Comparison of ENCODE assay signal across 1 cellular context in genomic region chr18:62420513-62421209, GRCh38.
TF ChIP-seq lines count a peak whose summit lies in the region.

No MANE protein-coding gene starts in this region.

TF ChIP-seq in HepG2, 621 proteins besides CTCF, POLR2A, EP300 and RAD21 (continued from another document and continues in another):
- TF ChIP-seq, protein P1, sequence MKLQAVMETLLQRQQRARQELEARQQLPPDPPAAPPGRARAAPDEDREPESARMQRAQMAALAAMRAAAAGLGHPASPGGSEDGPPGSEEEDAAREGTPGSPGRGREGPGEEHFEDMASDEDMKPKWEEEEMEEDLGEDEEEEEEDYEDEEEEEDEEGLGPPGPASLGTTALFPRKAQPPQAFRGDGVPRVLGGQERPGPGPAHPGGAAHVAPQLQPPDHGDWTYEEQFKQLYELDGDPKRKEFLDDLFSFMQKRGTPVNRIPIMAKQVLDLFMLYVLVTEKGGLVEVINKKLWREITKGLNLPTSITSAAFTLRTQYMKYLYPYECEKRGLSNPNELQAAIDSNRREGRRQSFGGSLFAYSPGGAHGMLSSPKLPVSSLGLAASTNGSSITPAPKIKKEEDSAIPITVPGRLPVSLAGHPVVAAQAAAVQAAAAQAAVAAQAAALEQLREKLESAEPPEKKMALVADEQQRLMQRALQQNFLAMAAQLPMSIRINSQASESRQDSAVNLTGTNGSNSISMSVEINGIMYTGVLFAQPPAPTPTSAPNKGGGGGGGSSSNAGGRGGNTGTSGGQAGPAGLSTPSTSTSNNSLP (IDR thresholded peaks at IDR 0.05; ENCODE audit: low read depth, low read length): 0 out of 2 replicates have a peak, but pooled peaks have one; percentile 32
- no peak; the same call in 1 of the 2 replicates for TF ChIP-seq MIXL1 (CRISPR knock-in tag; IDR thresholded peaks at IDR 0.05)
- TF ChIP-seq, protein P2, sequence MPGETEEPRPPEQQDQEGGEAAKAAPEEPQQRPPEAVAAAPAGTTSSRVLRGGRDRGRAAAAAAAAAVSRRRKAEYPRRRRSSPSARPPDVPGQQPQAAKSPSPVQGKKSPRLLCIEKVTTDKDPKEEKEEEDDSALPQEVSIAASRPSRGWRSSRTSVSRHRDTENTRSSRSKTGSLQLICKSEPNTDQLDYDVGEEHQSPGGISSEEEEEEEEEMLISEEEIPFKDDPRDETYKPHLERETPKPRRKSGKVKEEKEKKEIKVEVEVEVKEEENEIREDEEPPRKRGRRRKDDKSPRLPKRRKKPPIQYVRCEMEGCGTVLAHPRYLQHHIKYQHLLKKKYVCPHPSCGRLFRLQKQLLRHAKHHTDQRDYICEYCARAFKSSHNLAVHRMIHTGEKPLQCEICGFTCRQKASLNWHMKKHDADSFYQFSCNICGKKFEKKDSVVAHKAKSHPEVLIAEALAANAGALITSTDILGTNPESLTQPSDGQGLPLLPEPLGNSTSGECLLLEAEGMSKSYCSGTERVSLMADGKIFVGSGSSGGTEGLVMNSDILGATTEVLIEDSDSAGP (CRISPR knock-in tag; IDR thresholded peaks at IDR 0.05; ENCODE audit: borderline replicate concordance): peak; percentile 53; the same call in 1 of the 2 replicates
- TF ChIP-seq FOSL2 (CRISPR knock-in tag; IDR thresholded peaks at IDR 0.05): peak; percentile 96
- TF ChIP-seq PHF20 (CRISPR knock-in tag; IDR thresholded peaks at IDR 0.05): no peak
- peak; percentile 74; the same call in 1 of the 2 replicates for TF ChIP-seq JUN (CRISPR knock-in tag; IDR thresholded peaks at IDR 0.05)
- TF ChIP-seq SNRNP70 (IDR thresholded peaks at IDR 0.05; ENCODE audit: low read depth, low read length): no peak
- peak; percentile 29 for TF ChIP-seq HNF4A (CRISPR knock-in tag; IDR thresholded peaks at IDR 0.05)
- TF ChIP-seq, protein P3, sequence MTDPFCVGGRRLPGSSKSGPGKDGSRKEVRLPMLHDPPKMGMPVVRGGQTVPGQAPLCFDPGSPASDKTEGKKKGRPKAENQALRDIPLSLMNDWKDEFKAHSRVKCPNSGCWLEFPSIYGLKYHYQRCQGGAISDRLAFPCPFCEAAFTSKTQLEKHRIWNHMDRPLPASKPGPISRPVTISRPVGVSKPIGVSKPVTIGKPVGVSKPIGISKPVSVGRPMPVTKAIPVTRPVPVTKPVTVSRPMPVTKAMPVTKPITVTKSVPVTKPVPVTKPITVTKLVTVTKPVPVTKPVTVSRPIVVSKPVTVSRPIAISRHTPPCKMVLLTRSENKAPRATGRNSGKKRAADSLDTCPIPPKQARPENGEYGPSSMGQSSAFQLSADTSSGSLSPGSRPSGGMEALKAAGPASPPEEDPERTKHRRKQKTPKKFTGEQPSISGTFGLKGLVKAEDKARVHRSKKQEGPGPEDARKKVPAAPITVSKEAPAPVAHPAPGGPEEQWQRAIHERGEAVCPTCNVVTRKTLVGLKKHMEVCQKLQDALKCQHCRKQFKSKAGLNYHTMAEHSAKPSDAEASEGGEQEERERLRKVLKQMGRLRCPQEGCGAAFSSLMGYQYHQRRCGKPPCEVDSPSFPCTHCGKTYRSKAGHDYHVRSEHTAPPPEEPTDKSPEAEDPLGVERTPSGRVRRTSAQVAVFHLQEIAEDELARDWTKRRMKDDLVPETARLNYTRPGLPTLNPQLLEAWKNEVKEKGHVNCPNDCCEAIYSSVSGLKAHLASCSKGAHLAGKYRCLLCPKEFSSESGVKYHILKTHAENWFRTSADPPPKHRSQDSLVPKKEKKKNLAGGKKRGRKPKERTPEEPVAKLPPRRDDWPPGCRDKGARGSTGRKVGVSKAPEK (CRISPR knock-in tag; IDR thresholded peaks at IDR 0.05; ENCODE audit: borderline replicate concordance): no peak
- peak; percentile 81 for TF ChIP-seq FOSL1 (CRISPR knock-in tag; IDR thresholded peaks at IDR 0.05; ENCODE audit: borderline replicate concordance)
- 0 out of 2 replicates have a peak, but pooled peaks have one; percentile 10 for TF ChIP-seq HMG20A (CRISPR knock-in tag; IDR thresholded peaks at IDR 0.05; ENCODE audit: borderline replicate concordance)
- TF ChIP-seq, protein P4, sequence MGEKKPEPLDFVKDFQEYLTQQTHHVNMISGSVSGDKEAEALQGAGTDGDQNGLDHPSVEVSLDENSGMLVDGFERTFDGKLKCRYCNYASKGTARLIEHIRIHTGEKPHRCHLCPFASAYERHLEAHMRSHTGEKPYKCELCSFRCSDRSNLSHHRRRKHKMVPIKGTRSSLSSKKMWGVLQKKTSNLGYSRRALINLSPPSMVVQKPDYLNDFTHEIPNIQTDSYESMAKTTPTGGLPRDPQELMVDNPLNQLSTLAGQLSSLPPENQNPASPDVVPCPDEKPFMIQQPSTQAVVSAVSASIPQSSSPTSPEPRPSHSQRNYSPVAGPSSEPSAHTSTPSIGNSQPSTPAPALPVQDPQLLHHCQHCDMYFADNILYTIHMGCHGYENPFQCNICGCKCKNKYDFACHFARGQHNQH (CRISPR knock-in tag; IDR thresholded peaks at IDR 0.05): 0 out of 2 replicates have a peak, but pooled peaks have one; percentile 17
- TF ChIP-seq ETV5 (CRISPR knock-in tag; IDR thresholded peaks at IDR 0.05; ENCODE audit: borderline replicate concordance): peak; percentile 64; the same call in 1 of the 2 replicates
- TF ChIP-seq EHMT2 (IDR thresholded peaks at IDR 0.05; ENCODE audit: borderline replicate concordance, low read depth, low read length): peak; percentile 46; the same call in 1 of the 2 replicates
- no peak for TF ChIP-seq CREB1 (IDR thresholded peaks at IDR 0.05)
- peak; percentile 63 for TF ChIP-seq CREB1 (CRISPR knock-in tag; IDR thresholded peaks at IDR 0.05)
- TF ChIP-seq TGIF2 (CRISPR knock-in tag; IDR thresholded peaks at IDR 0.05): no peak
- no peak for TF ChIP-seq HNRNPUL1 (IDR thresholded peaks at IDR 0.05; ENCODE audit: low read depth, low read length)
- TF ChIP-seq TAF15 (IDR thresholded peaks at IDR 0.05; ENCODE audit: low read depth, low read length, poor library complexity, severe bottlenecking): no peak
- peak; percentile 46; the same call in 1 of the 2 replicates for TF ChIP-seq PHF21A (CRISPR knock-in tag; IDR thresholded peaks at IDR 0.05)
- TF ChIP-seq NR2F6 (IDR thresholded peaks at IDR 0.05): no peak
- TF ChIP-seq NR2F6 (CRISPR knock-in tag; IDR thresholded peaks at IDR 0.05): peak; percentile 18; the same call in 1 of the 2 replicates
- no peak for TF ChIP-seq RARG (CRISPR knock-in tag; IDR thresholded peaks at IDR 0.05; ENCODE audit: low read depth)
- peak; percentile 21 for TF ChIP-seq POGZ (CRISPR knock-in tag; IDR thresholded peaks at IDR 0.05)
- no peak for TF ChIP-seq ATF5 (CRISPR knock-in tag; IDR thresholded peaks at IDR 0.05; ENCODE audit: low read depth)
- TF ChIP-seq ERF (CRISPR knock-in tag; IDR thresholded peaks at IDR 0.05): 0 out of 2 replicates have a peak, but pooled peaks have one; percentile 8
- TF ChIP-seq EEA1 (CRISPR knock-in tag; IDR thresholded peaks at IDR 0.05; ENCODE audit: borderline replicate concordance): no peak
- TF ChIP-seq ELF3 (CRISPR knock-in tag; IDR thresholded peaks at IDR 0.05): peak; percentile 95
- no peak for TF ChIP-seq PBX3 (CRISPR knock-in tag; IDR thresholded peaks at IDR 0.05; ENCODE audit: borderline replicate concordance)
- TF ChIP-seq, protein P5, sequence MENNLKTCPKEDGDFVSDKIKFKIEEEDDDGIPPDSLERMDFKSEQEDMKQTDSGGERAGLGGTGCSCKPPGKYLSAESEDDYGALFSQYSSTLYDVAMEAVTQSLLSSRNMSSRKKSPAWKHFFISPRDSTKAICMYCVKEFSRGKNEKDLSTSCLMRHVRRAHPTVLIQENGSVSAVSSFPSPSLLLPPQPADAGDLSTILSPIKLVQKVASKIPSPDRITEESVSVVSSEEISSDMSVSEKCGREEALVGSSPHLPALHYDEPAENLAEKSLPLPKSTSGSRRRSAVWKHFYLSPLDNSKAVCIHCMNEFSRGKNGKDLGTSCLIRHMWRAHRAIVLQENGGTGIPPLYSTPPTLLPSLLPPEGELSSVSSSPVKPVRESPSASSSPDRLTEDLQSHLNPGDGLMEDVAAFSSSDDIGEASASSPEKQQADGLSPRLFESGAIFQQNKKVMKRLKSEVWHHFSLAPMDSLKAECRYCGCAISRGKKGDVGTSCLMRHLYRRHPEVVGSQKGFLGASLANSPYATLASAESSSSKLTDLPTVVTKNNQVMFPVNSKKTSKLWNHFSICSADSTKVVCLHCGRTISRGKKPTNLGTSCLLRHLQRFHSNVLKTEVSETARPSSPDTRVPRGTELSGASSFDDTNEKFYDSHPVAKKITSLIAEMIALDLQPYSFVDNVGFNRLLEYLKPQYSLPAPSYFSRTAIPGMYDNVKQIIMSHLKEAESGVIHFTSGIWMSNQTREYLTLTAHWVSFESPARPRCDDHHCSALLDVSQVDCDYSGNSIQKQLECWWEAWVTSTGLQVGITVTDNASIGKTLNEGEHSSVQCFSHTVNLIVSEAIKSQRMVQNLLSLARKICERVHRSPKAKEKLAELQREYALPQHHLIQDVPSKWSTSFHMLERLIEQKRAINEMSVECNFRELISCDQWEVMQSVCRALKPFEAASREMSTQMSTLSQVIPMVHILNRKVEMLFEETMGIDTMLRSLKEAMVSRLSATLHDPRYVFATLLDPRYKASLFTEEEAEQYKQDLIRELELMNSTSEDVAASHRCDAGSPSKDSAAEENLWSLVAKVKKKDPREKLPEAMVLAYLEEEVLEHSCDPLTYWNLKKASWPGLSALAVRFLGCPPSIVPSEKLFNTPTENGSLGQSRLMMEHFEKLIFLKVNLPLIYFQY (CRISPR knock-in tag; IDR thresholded peaks at IDR 0.05; ENCODE audit: borderline replicate concordance): 0 out of 2 replicates have a peak, but pooled peaks have one; percentile 9
- TF ChIP-seq ZNF44 (CRISPR knock-in tag; IDR thresholded peaks at IDR 0.05): 0 out of 2 replicates have a peak, but pooled peaks have one; percentile 22
- TF ChIP-seq NONO (IDR thresholded peaks at IDR 0.05): no peak
- TF ChIP-seq NONO (CRISPR knock-in tag; conservative IDR thresholded peaks at IDR 0.05): no peak
- peak; percentile 4; the same call in 1 of the 2 replicates for TF ChIP-seq NFYB (CRISPR knock-in tag; IDR thresholded peaks at IDR 0.05)
- TF ChIP-seq, protein P6, sequence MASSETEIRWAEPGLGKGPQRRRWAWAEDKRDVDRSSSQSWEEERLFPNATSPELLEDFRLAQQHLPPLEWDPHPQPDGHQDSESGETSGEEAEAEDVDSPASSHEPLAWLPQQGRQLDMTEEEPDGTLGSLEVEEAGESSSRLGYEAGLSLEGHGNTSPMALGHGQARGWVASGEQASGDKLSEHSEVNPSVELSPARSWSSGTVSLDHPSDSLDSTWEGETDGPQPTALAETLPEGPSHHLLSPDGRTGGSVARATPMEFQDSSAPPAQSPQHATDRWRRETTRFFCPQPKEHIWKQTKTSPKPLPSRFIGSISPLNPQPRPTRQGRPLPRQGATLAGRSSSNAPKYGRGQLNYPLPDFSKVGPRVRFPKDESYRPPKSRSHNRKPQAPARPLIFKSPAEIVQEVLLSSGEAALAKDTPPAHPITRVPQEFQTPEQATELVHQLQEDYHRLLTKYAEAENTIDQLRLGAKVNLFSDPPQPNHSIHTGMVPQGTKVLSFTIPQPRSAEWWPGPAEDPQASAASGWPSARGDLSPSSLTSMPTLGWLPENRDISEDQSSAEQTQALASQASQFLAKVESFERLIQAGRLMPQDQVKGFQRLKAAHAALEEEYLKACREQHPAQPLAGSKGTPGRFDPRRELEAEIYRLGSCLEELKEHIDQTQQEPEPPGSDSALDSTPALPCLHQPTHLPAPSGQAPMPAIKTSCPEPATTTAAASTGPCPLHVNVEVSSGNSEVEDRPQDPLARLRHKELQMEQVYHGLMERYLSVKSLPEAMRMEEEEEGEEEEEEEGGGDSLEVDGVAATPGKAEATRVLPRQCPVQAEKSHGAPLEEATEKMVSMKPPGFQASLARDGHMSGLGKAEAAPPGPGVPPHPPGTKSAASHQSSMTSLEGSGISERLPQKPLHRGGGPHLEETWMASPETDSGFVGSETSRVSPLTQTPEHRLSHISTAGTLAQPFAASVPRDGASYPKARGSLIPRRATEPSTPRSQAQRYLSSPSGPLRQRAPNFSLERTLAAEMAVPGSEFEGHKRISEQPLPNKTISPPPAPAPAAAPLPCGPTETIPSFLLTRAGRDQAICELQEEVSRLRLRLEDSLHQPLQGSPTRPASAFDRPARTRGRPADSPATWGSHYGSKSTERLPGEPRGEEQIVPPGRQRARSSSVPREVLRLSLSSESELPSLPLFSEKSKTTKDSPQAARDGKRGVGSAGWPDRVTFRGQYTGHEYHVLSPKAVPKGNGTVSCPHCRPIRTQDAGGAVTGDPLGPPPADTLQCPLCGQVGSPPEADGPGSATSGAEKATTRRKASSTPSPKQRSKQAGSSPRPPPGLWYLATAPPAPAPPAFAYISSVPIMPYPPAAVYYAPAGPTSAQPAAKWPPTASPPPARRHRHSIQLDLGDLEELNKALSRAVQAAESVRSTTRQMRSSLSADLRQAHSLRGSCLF (CRISPR knock-in tag; IDR thresholded peaks at IDR 0.05; ENCODE audit: borderline replicate concordance): no peak
